Comparison of ENCODE assay signal across 8 cellular contexts in genomic region chr1:23343246-23344110, GRCh38. TPM values are rescaled to one million over a fixed set of nuclear protein-coding genes. Genes with fewer than 3 reads are reported as not detected.
DNase-seq lines count a peak whose midpoint lies in the region; ATAC-seq and TF ChIP-seq lines count a peak whose summit lies in the region.

No MANE protein-coding gene starts in this region.

- peak overlapping the region; percentile 98 for H3K9ac ChIP-seq in SK-N-SH

- POLR2A ChIA-PET in A673 (lab: Charles Lee; ENCODE audit: low non-redundant PET), result interaction anchor here (0.6 to 0.8 kb wide), 7 partner anchors 14 to 665 kb away, joined by 3 to 14 read pairs (median 5); no protein-coding TSS in a partner anchor
- POLR2A ChIA-PET in SK-N-SH (lab: Yijun Ruan, JAX), result interaction anchor here (0.7 to 1.7 kb wide), 10 partner anchors 12 to 400 kb away, joined by 3 to 37 read pairs (median 6); partner anchors contain the start of genes E2F2 and ELOA

- H4K20me1 ChIP-seq in SK-N-SH (ENCODE audit: insufficient read depth), result peaks cover 48% of the 10 kb centered on the region

- H3K9me2 ChIP-seq in SK-N-SH, result no peaks in the 10 kb centered on the region

- H3F3A ChIP-seq in SK-N-SH (replicated peaks; ENCODE audit: insufficient read depth), result peaks cover 39% of the 10 kb centered on the region

- CTCF ChIA-PET in A673 (lab: Charles Lee) (interaction anchor here (1.1 kb wide), 1 partner anchor 60 kb away, joined by 4 read pairs; no protein-coding TSS in a partner anchor), SK-N-SH (lab: Yijun Ruan, JAX) (interaction anchor here (0.9 to 5.1 kb wide), 4 partner anchors 25 to 61 kb away, joined by 3 to 25 read pairs (median 7); no protein-coding TSS in a partner anchor)

- peaks cover 59% of the 10 kb centered on the region for H3K79me2 ChIP-seq in SK-N-SH (ENCODE audit: insufficient read depth)

- H3K27ac ChIP-seq in A673 (ENCODE audit: low read depth, low read length, poor library complexity, severe bottlenecking), result peak overlapping the region; percentile 96
- H3K27ac ChIP-seq in SK-N-SH (ENCODE audit: low read depth in 2 of 2, low read length in 1 of 2), result peak overlapping the region; percentile 93 to 98
- peak overlapping the region; percentile 83 to 99 (median 97) for H3K27ac ChIP-seq in adrenal gland
- peak overlapping the region; percentile 88 to 96 (median 95) for H3K27ac ChIP-seq in gastrocnemius medialis

- H3K9me3 ChIP-seq in A673 (ENCODE audit: low read depth, low read length, poor library complexity, severe bottlenecking) (no peaks in the 10 kb centered on the region), SK-N-SH (no peaks in the 10 kb centered on the region), adrenal gland (replicated peaks in 1 of 3) (no peaks in the 10 kb centered on the region), gastrocnemius medialis (no peaks in the 10 kb centered on the region)

- TF ChIP-seq POLR2A in adrenal gland (IDR thresholded peaks at IDR 0.05), result peak in 1 of 2 donors; percentile 46
- no peak for TF ChIP-seq POLR2A in gastrocnemius medialis (IDR thresholded peaks at IDR 0.05)

- ATAC-seq in GM18502 (IDR thresholded peaks at IDR 0.05; ENCODE audit: poor library complexity, unreplicated experiment) (peak; percentile 7), HG03139 (IDR thresholded peaks at IDR 0.05; ENCODE audit: unreplicated experiment) (peak; percentile 12), gastrocnemius medialis (peak; percentile 48 to 60)

- no peak for TF ChIP-seq RAD21 in SK-N-SH (IDR thresholded peaks at IDR 0.05; ENCODE audit: low read length)

- peak overlapping the region; percentile 82 for H3K4me2 ChIP-seq in SK-N-SH

- in situ Hi-C loops in gastrocnemius medialis (cut with MboI; ENCODE audit: low sequenced_read_pairs in 4 of 4), result loop anchor here in 1 of 4 donors (10.0 kb wide), 1 partner anchor 61 kb away; no protein-coding TSS in a partner anchor

- peaks cover 12% of the 10 kb centered on the region for H3K36me3 ChIP-seq in A673 (ENCODE audit: insufficient read depth, low read length, poor library complexity, severe bottlenecking)
- peaks cover 18 to 29% of the 10 kb centered on the region in 2 experiments for H3K36me3 ChIP-seq in SK-N-SH (replicated peaks in 1 of 2; ENCODE audit: control insufficient read depth in 1 of 2, insufficient read depth in 2 of 2, low read length in 1 of 2)
- H3K36me3 ChIP-seq in adrenal gland (replicated peaks in 1 of 2), result no peaks in the 10 kb centered on the region
- no peaks in the 10 kb centered on the region for H3K36me3 ChIP-seq in gastrocnemius medialis

- H3K4me1 ChIP-seq in A673 (ENCODE audit: insufficient read depth, low read length, poor library complexity, severe bottlenecking), result peaks cover 23% of the 10 kb centered on the region
- H3K4me1 ChIP-seq in SK-N-SH (ENCODE audit: control insufficient read depth in 1 of 2, insufficient read depth in 2 of 2, low read depth in 1 of 2, low read length in 1 of 2), result peaks cover 5 to 18% of the 10 kb centered on the region in 2 experiments; a peak in 3 of 4 replicates
- peaks cover 29 to 52% of the 10 kb centered on the region in 2 donors for H3K4me1 ChIP-seq in adrenal gland (replicated peaks in 1 of 2)
- H3K4me1 ChIP-seq in gastrocnemius medialis, result peaks cover 46% of the 10 kb centered on the region in 2 donors

- intact Hi-C loops in A673 (cut with micrococcal nuclease; ENCODE audit: unreplicated experiment), result no loop called here
- intact Hi-C loops in adrenal gland (cut with DNase I), result loop anchor here (5.0 to 10.0 kb wide), 2 partner anchors 54 to 141 kb away; partner anchors contain the start of gene ASAP3 (in 1 of the 2)
- intact Hi-C loops in gastrocnemius medialis (cut with DNase I; ENCODE audit: low total_unique reads), result loop anchor here (1.0 to 10.0 kb wide), 5 partner anchors 25 to 348 kb away; partner anchors contain the start of genes ASAP3, ID3 and RPL11

- TF ChIP-seq CTCF in A673 (conservative IDR thresholded peaks at IDR 0.05; ENCODE audit: low read depth, low read length) (no peak), SK-N-SH (IDR thresholded peaks at IDR 0.05) (no peak), adrenal gland (IDR thresholded peaks at IDR 0.05) (no peak), gastrocnemius medialis (IDR thresholded peaks at IDR 0.05 in 4 of 5, conservative IDR thresholded peaks at IDR 0.05 in 1 of 5) (no peak)

- under 1% methylated on average over 19 of the region's 65 CpGs for WGBS in SK-N-SH (ENCODE audit: low lambda C conversion rate)
- WGBS in adrenal gland, 4 donors, result 0 to 1% (median 0%) methylated on average over 21 to 65 of the region's 65 CpGs

- no TSS peak for BruUV-seq in A673 (replicated peaks; lab: Mats Ljungman, UMichigan)

- H2AFZ ChIP-seq in SK-N-SH (ENCODE audit: low read depth), result no peak overlapping the region

- 0 out of 4 replicates have a peak, but pooled peaks of 1 of the 2 experiments have one; percentile 7 for TF ChIP-seq EP300 in SK-N-SH (IDR thresholded peaks at IDR 0.05; ENCODE audit: borderline replicate concordance in 1 of 2, low read depth in 1 of 2, low read length in 1 of 2)

- H3K27me3 ChIP-seq in A673 (replicated peaks; ENCODE audit: insufficient read depth, low read depth, low read length, poor library complexity) (no peaks in the 10 kb centered on the region), SK-N-SH (ENCODE audit: insufficient read depth) (no peaks in the 10 kb centered on the region), adrenal gland (no peaks in the 10 kb centered on the region), gastrocnemius medialis (no peaks in the 10 kb centered on the region)

- DNase-seq in A673 (ENCODE audit: low spot score) (peak; percentile 71), SK-N-SH (no peak), adrenal gland (peak; percentile 47 to 73 (median 54)), hippocampal formation (lab: John Stamatoyannopoulos, UW) (peak; percentile 32 to 38), gastrocnemius medialis (no peak), NCI-H2081 treated with DMSO at 0.1 percent for 48 hours (lab: John Stamatoyannopoulos, UW) (no peak)

- H3K4me3 ChIP-seq in A673 (ENCODE audit: low read depth, low read length, poor library complexity, severe bottlenecking), result peak overlapping the region; percentile 70
- peak overlapping the region; percentile 73 to 95 for H3K4me3 ChIP-seq in SK-N-SH (ENCODE audit: low read depth in 2 of 2, low read length in 1 of 2)
- peak overlapping the region; percentile 4 to 97 (median 68) for H3K4me3 ChIP-seq in adrenal gland
- H3K4me3 ChIP-seq in gastrocnemius medialis, result peak overlapping the region; percentile 67 to 86 (median 76)

TF ChIP-seq in SK-N-SH, 30 proteins besides CTCF, POLR2A, EP300 and RAD21 (continues in another document):
- TF ChIP-seq GATA2 (CRISPR knock-in tag; IDR thresholded peaks at IDR 0.05), result no peak
- TF ChIP-seq NRF1 (IDR thresholded peaks at IDR 0.05; ENCODE audit: low read depth, low read length), result no peak
- TF ChIP-seq MXI1 (IDR thresholded peaks at IDR 0.05; ENCODE audit: low read depth, low read length), result no peak
- TF ChIP-seq GABPA (IDR thresholded peaks at IDR 0.05; ENCODE audit: low read depth), result no peak
- TF ChIP-seq RXRA (IDR thresholded peaks at IDR 0.05; ENCODE audit: borderline replicate concordance, low read depth), result no peak
- TF ChIP-seq TEAD4 (IDR thresholded peaks at IDR 0.05; ENCODE audit: borderline replicate concordance, insufficient read depth), result no peak
- TF ChIP-seq SIN3A (IDR thresholded peaks at IDR 0.05; ENCODE audit: borderline replicate concordance, low read depth, low read length), result peak; percentile 42; the same call in 1 of the 2 replicates
- no peak for TF ChIP-seq SMC3 (IDR thresholded peaks at IDR 0.05; ENCODE audit: low read depth, low read length)
- no peak for TF ChIP-seq ELF1 (IDR thresholded peaks at IDR 0.05)
- peak; percentile 6; the same call in 1 of the 2 replicates for TF ChIP-seq PBX3 (IDR thresholded peaks at IDR 0.05)
- peak; percentile 40; the same call in 1 of the 2 replicates for TF ChIP-seq FOSL2 (IDR thresholded peaks at IDR 0.05; ENCODE audit: borderline replicate concordance, low read depth)
- no peak for TF ChIP-seq YY1 (IDR thresholded peaks at IDR 0.05; ENCODE audit: low read depth)
- TF ChIP-seq POLR2AphosphoS5 (IDR thresholded peaks at IDR 0.05; ENCODE audit: low read depth, low read length), result peak; percentile 64; the same call in 1 of the 2 replicates
- no peak for TF ChIP-seq EZH2phosphoT487 (IDR thresholded peaks at IDR 0.05; ENCODE audit: borderline replicate concordance, low read depth)

RNA-seq across cellular contexts. Expression of gene HNRNPR, which starts 0.6 kb away (rescaled TPM):
- total RNA-seq in A673 (2021), result 300 and 304 TPM in 2 replicates
- 111 and 141 TPM in 2 replicates for polyA plus RNA-seq in SK-N-SH (2012; rRNA removed)
- 158 and 178 TPM in 2 replicates for polyA plus RNA-seq in SK-N-SH (2012; cell fraction: cytosol; rRNA removed)
- polyA plus RNA-seq in SK-N-SH (2012; cell fraction: nucleus; rRNA removed), result 46.4 and 78.9 TPM in 2 replicates
- 100 to 1,000 TPM in 3 of 8 donors, 10 to 100 TPM in 5; 36.5 to 141 (median 81.5) TPM for total RNA-seq in adrenal gland
- polyA plus RNA-seq in adrenal gland, result 100 to 1,000 TPM in 1 of 3 donors, 10 to 100 TPM in 2; 51.7 to 190 (median 83.1) TPM
- 10 to 100 TPM; 36.5 to 56.3 (median 44.5) TPM for total RNA-seq in gastrocnemius medialis

RNA-seq across cellular contexts. Expression of gene ZNF436, which starts 26.2 kb away (rescaled TPM):
- 13.7 and 14.8 TPM in 2 replicates for total RNA-seq in A673 (2021)
- polyA plus RNA-seq in SK-N-SH (2012; rRNA removed), result 5.0 and 6.4 TPM in 2 replicates
- 6.5 and 7.1 TPM in 2 replicates for polyA plus RNA-seq in SK-N-SH (2012; cell fraction: cytosol; rRNA removed)
- 5.1 and 9.1 TPM in 2 replicates for polyA plus RNA-seq in SK-N-SH (2012; cell fraction: nucleus; rRNA removed)
- 10 to 100 TPM in 7 of 8 donors, 1 to 10 TPM in 1; 7.8 to 43.7 (median 25.1) TPM for total RNA-seq in adrenal gland
- 10 to 100 TPM; 10.1 to 16.2 (median 13.3) TPM for polyA plus RNA-seq in adrenal gland
- 1 to 10 TPM; 6.0 to 7.1 (median 6.8) TPM for total RNA-seq in gastrocnemius medialis

Comparison
In these comparisons a context has a peak if more than half of its experiments do, and no peak if none do; other contexts are left out.
1. DNase-seq: peak in A673 (single experiment), adrenal gland (7 of 7) and hippocampal formation (2 of 2); none in SK-N-SH (single experiment), gastrocnemius medialis (0 of 2) and NCI-H2081 treated with DMSO at 0.1 percent for 48 hours (single experiment).
2. Peak in every context shown above with its lines, with median percentiles within 50 percentile points of each other: H3K27ac ChIP-seq, H3K4me3 ChIP-seq and ATAC-seq.